Comparison of ENCODE assay signal across 7 cellular contexts in the genomic region with DNA sequence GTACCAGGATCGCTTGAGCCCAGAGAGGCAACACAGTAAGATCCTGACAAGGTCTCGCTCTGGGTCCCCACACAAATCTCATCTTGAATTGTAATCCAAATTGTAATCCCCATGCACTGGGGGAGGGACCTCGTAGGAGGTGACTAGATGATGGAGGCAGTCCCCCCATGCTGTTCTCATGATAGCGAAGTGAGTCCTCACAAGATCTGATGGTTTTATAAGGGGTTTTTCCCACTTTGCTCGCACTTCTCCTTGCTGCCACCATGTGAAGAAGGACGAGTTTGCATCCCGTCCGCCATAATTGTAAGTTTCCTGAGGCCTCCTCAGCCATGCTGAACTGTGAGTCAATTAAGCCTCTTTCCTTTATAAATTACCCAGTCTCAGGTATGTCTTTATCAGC. TPM values are rescaled to one million over a fixed set of nuclear protein-coding genes. Genes with fewer than 3 reads are reported as not detected.
DNase-seq lines count a peak whose midpoint lies in the region; ATAC-seq, FAIRE-seq and TF ChIP-seq lines count a peak whose summit lies in the region.

No MANE protein-coding gene starts in this region.

- no peak overlapping the region for H3K4me2 ChIP-seq in smooth muscle cell

- H3K9ac ChIP-seq in smooth muscle cell (ENCODE audit: low read depth): no peak overlapping the region

- no peaks in the 10 kb centered on the region for H3K27me3 ChIP-seq in smooth muscle cell (ENCODE audit: low read depth)
- no peaks in the 10 kb centered on the region for H3K27me3 ChIP-seq in upper lobe of left lung

- H3K36me3 ChIP-seq in smooth muscle cell (ENCODE audit: low read depth): no peaks in the 10 kb centered on the region
- H3K36me3 ChIP-seq in upper lobe of left lung: no peaks in the 10 kb centered on the region

- peaks cover 27% of the 10 kb centered on the region for H3K4me1 ChIP-seq in smooth muscle cell (ENCODE audit: low read depth)
- peaks cover 0 to 11% (median 0%) of the 10 kb centered on the region in 4 donors for H3K4me1 ChIP-seq in upper lobe of left lung

- H3K27ac ChIP-seq in smooth muscle cell (ENCODE audit: low read depth) (peak overlapping the region; percentile 81), upper lobe of left lung (no peak overlapping the region)

- ATAC-seq in GM18511 (IDR thresholded peaks at IDR 0.05; ENCODE audit: unreplicated experiment) (peak; percentile 36), HG02678 (IDR thresholded peaks at IDR 0.05; ENCODE audit: unreplicated experiment) (peak; percentile 23), upper lobe of left lung (ENCODE audit: low FRiP score in 2 of 2) (no peak)

- 95% methylated on average over 8 of the region's 8 CpGs for WGBS in smooth muscle cell (ENCODE audit: low lambda C conversion rate)
- WGBS in upper lobe of left lung, 2 donors: 88 to 90% methylated on average over 8 of the region's 8 CpGs

- H3F3A ChIP-seq in smooth muscle cell (ENCODE audit: low read depth): peaks cover 5% of the 10 kb centered on the region

- H3K4me3 ChIP-seq in smooth muscle cell: no peak overlapping the region
- no peak overlapping the region for H3K4me3 ChIP-seq in upper lobe of left lung

- TF ChIP-seq POLR2A in upper lobe of left lung (IDR thresholded peaks at IDR 0.05): no peak

- H3K9me3 ChIP-seq in smooth muscle cell (replicated peaks; ENCODE audit: low read depth): no peaks in the 10 kb centered on the region
- H3K9me3 ChIP-seq in upper lobe of left lung: no peaks in the 10 kb centered on the region

- H2AFZ ChIP-seq in smooth muscle cell (ENCODE audit: low read depth): no peak overlapping the region

- H4K20me1 ChIP-seq in smooth muscle cell (ENCODE audit: low read depth): no peaks in the 10 kb centered on the region

- peaks cover 10% of the 10 kb centered on the region for H3K79me2 ChIP-seq in smooth muscle cell (ENCODE audit: low read depth)

- FAIRE-seq in HTR-8/SVneo (lab: Jason Lieb, UNC): no peak

- TF ChIP-seq CTCF in smooth muscle cell (IDR thresholded peaks at IDR 0.05; ENCODE audit: borderline replicate concordance, insufficient read depth, poor library complexity, severe bottlenecking) (no peak), upper lobe of left lung (IDR thresholded peaks at IDR 0.05) (no peak)

- TF ChIP-seq EP300 in upper lobe of left lung (IDR thresholded peaks at IDR 0.05): no peak

- DNase-seq in activated CD4-positive, alpha-beta T cell treated with anti-CD3 and anti-CD28 coated beads, Interleukin-2, amount 50 U/mL, for 48 hours: peak; percentile 32 to 47
- DNase-seq in smooth muscle cell (lab: John Stamatoyannopoulos, UW; ENCODE audit: unreplicated experiment) (no peak), HTR-8/SVneo (ENCODE audit: insufficient read length, low spot score) (no peak), RKO (ENCODE audit: low spot score) (no peak), upper lobe of left lung (no peak)

RNA-seq across cellular contexts. Expression of gene SERTAD2, which starts 46.0 kb away (rescaled TPM):
- total RNA-seq in smooth muscle cell (23.2 and 23.8 TPM in 2 replicates), upper lobe of left lung (10 to 100 TPM; 10.4 to 43.0 (median 20.0) TPM)
- polyA plus RNA-seq in smooth muscle cell: 14.2 TPM in 2 replicates

Comparison
In these comparisons a context has a peak if more than half of its experiments do, and no peak if none do; other contexts are left out.
1. ATAC-seq: peak in GM18511 (single experiment) and HG02678 (single experiment); none in upper lobe of left lung (0 of 2).
2. DNase-seq: peak in activated CD4-positive, alpha-beta T cell treated with anti-CD3 and anti-CD28 coated beads, Interleukin-2, amount 50 U/mL, for 48 hours (2 of 2); none in smooth muscle cell (single experiment), HTR-8/SVneo (single experiment), RKO (single experiment) and upper lobe of left lung (0 of 2).